ENCODE assay signal across 8 cellular contexts in genomic region chr12:120264511-120265202, GRCh38. TPM values are rescaled to one million over a fixed set of nuclear protein-coding genes. Genes with fewer than 3 reads are reported as not detected.
DNase-seq lines count a peak whose midpoint lies in the region; ATAC-seq and TF ChIP-seq lines count a peak whose summit lies in the region.

No MANE protein-coding gene starts in this region.

- H3K9me3 ChIP-seq in SK-N-MC (ENCODE audit: low read depth, low read length): no peaks in the 10 kb centered on the region
- H3K9me3 ChIP-seq in trophoblast cell (ENCODE audit: insufficient read depth, low read depth, low read length): no peaks in the 10 kb centered on the region

- H3K36me3 Mint-ChIP-seq in Calu3 (ENCODE audit: insufficient read depth, unreplicated experiment): peaks cover 50% of the 10 kb centered on the region

- peak overlapping the region; percentile 90 for H3K4me3 ChIP-seq in SK-N-MC
- peak overlapping the region; percentile 89 for H3K4me3 ChIP-seq in fibroblast of mammary gland (ENCODE audit: control insufficient read depth, low read depth, low read length)
- H3K4me3 ChIP-seq in trophoblast cell (ENCODE audit: low read depth, low read length): peak overlapping the region; percentile 98

- no peaks in the 10 kb centered on the region for H3K36me3 ChIP-seq in SK-N-MC (ENCODE audit: insufficient read depth, low read length)
- H3K36me3 ChIP-seq in trophoblast cell (ENCODE audit: control insufficient read depth in 1 of 2, insufficient read depth in 2 of 2, low read length in 2 of 2): peaks cover 3 to 4% of the 10 kb centered on the region in 2 experiments

- BruUV-seq in Calu3 (replicated peaks; lab: Mats Ljungman, UMichigan): no TSS peak

- H3K14ac ChIP-seq in trophoblast cell (ENCODE audit: low read length): peak overlapping the region; percentile 98

- H3K4me2 ChIP-seq in trophoblast cell (ENCODE audit: low read length): peak overlapping the region; percentile 92

- no peak overlapping the region for H4K12ac ChIP-seq in trophoblast cell (ENCODE audit: low read depth, low read length)

- H3K4ac ChIP-seq in trophoblast cell (ENCODE audit: low read depth, low read length): peak overlapping the region; percentile 78

- peak overlapping the region; percentile 87 for H3K4me3 Mint-ChIP-seq in Calu3 (ENCODE audit: low read depth, unreplicated experiment)

- peaks cover 26% of the 10 kb centered on the region for H3K79me1 ChIP-seq in trophoblast cell (ENCODE audit: low read length)

- peaks cover 44% of the 10 kb centered on the region for H3K4me1 Mint-ChIP-seq in Calu3 (ENCODE audit: low read depth, unreplicated experiment)

- H2BK12ac ChIP-seq in trophoblast cell (ENCODE audit: low read length): peak overlapping the region; percentile 48

- H2BK5ac ChIP-seq in trophoblast cell (ENCODE audit: low read depth, low read length, poor library complexity): peak overlapping the region; percentile 98

- no peak overlapping the region for H3K27ac ChIP-seq in SK-N-MC
- H3K27ac ChIP-seq in trophoblast cell (ENCODE audit: low read depth, low read length): peak overlapping the region; percentile 87

- peak overlapping the region; percentile 99 for H2BK120ac ChIP-seq in trophoblast cell (ENCODE audit: insufficient read depth, low read length, poor library complexity)

- H3K79me2 ChIP-seq in trophoblast cell (ENCODE audit: control insufficient read depth, insufficient read depth, low read length, poor library complexity): peaks cover 43% of the 10 kb centered on the region

- H2AFZ ChIP-seq in trophoblast cell (ENCODE audit: insufficient read depth, low read length, poor library complexity): peak overlapping the region; percentile 69

- H3K9ac ChIP-seq in SK-N-MC (ENCODE audit: insufficient read length) (peak overlapping the region; percentile 84), trophoblast cell (ENCODE audit: low read length) (peak overlapping the region; percentile 99)

- peak overlapping the region; percentile 75 for H4K8ac ChIP-seq in trophoblast cell (ENCODE audit: low read depth, low read length)

- peak overlapping the region; percentile 96 for H4K91ac ChIP-seq in trophoblast cell (ENCODE audit: low read depth, low read length)

- TF ChIP-seq CTCF in Calu3 (IDR thresholded peaks at IDR 0.05; ENCODE audit: unreplicated experiment) (no peak), fibroblast of mammary gland (conservative IDR thresholded peaks at IDR 0.05; ENCODE audit: control insufficient read depth, insufficient read depth, low read depth, low read length) (no peak)

- peak overlapping the region; percentile 99 for H3K18ac ChIP-seq in trophoblast cell (ENCODE audit: low read length)

- intact Hi-C loops in Calu3 (cut with micrococcal nuclease; ENCODE audit: unreplicated experiment): loop anchor here (1.0 to 2.0 kb wide), 2 partner anchors 36 to 64 kb away; partner anchors contain the start of gene RPLP0

- no peaks in the 10 kb centered on the region for H3K27me3 Mint-ChIP-seq in Calu3 (ENCODE audit: unreplicated experiment)

- H3K4me1 ChIP-seq in trophoblast cell (ENCODE audit: control insufficient read depth in 1 of 2, insufficient read depth in 2 of 2, low read length in 2 of 2): peaks cover 28 to 34% of the 10 kb centered on the region in 2 experiments

- CTCF ChIA-PET in Calu3 (lab: Charles Lee): interaction anchor here (1.0 to 13.8 kb wide), 4 partner anchors 27 to 63 kb away, joined by 6 to 338 read pairs (median 24); partner anchors contain the start of genes RNU4-2 and RPLP0

- H3K27ac Mint-ChIP-seq in Calu3 (ENCODE audit: unreplicated experiment): peak overlapping the region; percentile 74

- ATAC-seq in HG03565 (IDR thresholded peaks at IDR 0.05; ENCODE audit: unreplicated experiment): no peak
- no peak for ATAC-seq in HG02610 (IDR thresholded peaks at IDR 0.05; ENCODE audit: unreplicated experiment)

- peak overlapping the region; percentile 99 for H2AK5ac ChIP-seq in trophoblast cell (ENCODE audit: low read length)

- WGBS in trophoblast cell (ENCODE audit: extremely low coverage, insufficient coverage, insufficient read length): no CpG with 5 or more reads among the region's 16 CpGs

- DNase-seq in Calu3: no peak
- DNase-seq in SK-N-MC (ENCODE audit: low read depth, low spot score): no peak
- no peak for DNase-seq in fibroblast of mammary gland (ENCODE audit: low read depth)
- DNase-seq in trophoblast cell: no peak
- DNase-seq in SKM-1 treated with dmso at 0.1 percent for 144 hours (lab: John Stamatoyannopoulos, UW; ENCODE audit: unreplicated experiment): no peak
- DNase-seq in SHP77 treated with DMSO at 0.1 percent for 48 hours (lab: John Stamatoyannopoulos, UW): no peak

- no peaks in the 10 kb centered on the region for H3K27me3 ChIP-seq in trophoblast cell (ENCODE audit: insufficient read depth, low read length)

- no peak overlapping the region for H3K23ac ChIP-seq in trophoblast cell (ENCODE audit: low read length)

- no peaks in the 10 kb centered on the region for H3K9me3 Mint-ChIP-seq in Calu3 (ENCODE audit: low read depth, unreplicated experiment)

RNA-seq across cellular contexts. Expression of gene PXN, which starts 0.9 kb away (rescaled TPM):
- total RNA-seq in Calu3 (2022): 156 and 172 TPM in 2 replicates
- 99.6 and 100 TPM in 2 replicates for polyA plus RNA-seq in trophoblast cell (2013)

RNA-seq across cellular contexts. Expression of gene RNU4-2, which starts 27.0 kb away (rescaled TPM):
- 5,016 and 6,756 TPM in 2 replicates for total RNA-seq in Calu3 (2022)
- polyA plus RNA-seq in trophoblast cell (2013): not detected in 2 replicates

RNA-seq across cellular contexts. Expression of gene RNU4-1, which starts 28.4 kb away (rescaled TPM):
- 2,759 and 3,670 TPM in 2 replicates for total RNA-seq in Calu3 (2022)
- polyA plus RNA-seq in trophoblast cell (2013): not detected in 2 replicates

RNA-seq across cellular contexts. Expression of gene SIRT4, which starts 37.5 kb away (rescaled TPM):
- 1.1 and 1.6 TPM in 2 replicates for total RNA-seq in Calu3 (2022)
- 3.2 and 4.4 TPM in 2 replicates for polyA plus RNA-seq in trophoblast cell (2013)
